In the genomic region with DNA sequence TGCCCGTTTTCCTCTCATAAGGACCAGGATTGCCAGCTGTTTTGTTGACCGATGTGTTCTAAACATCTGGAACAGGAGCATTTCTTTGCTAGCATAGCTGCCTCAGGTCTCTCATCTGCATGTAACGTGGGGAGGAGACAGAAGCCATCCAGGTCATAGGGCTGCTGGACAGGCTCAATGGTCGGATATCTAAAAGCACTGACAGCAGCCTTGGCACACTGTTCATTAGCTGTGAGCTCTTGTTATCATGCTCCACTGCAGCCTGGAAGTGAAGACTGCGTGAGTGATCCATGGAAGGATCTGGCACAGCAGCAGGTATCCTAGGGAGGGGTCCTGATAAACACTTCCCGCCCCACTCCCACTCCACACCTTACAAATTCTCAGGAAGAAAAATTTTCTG, we compare ENCODE assay signal across 23 cellular contexts.
DNase-seq lines count a peak whose midpoint lies in the region; ATAC-seq and TF ChIP-seq lines count a peak whose summit lies in the region.
"Had no signal": no experiment of that assay in that cellular context is flagged by ENCODE, and none has a peak within 500 bp of the region (broad histone marks: within the 10 kb centered on the region; RNA-seq: fewer than 3 reads in every experiment).

No MANE protein-coding gene starts in this region.

- no peaks in the 10 kb centered on the region for H3K9me3 ChIP-seq in right cardiac atrium (ENCODE audit: control insufficient read depth, low read length)

- ATAC-seq in Right ventricle myocardium inferior (peak; percentile 83), right cardiac atrium (no peak), SK-N-SH treated with all-trans-retinoic acid at 6 μM for 48 hours (no peak; the same call in 2 of the 3 replicates), HG03095 (IDR thresholded peaks at IDR 0.05; ENCODE audit: unreplicated experiment) (no peak)
- ATAC-seq: CD8-positive, alpha-beta T cell; GM23338; HCT116 had no signal

- TF ChIP-seq CTCF in glutamatergic neuron (IDR thresholded peaks at IDR 0.05; ENCODE audit: partially characterized antibody, unreplicated experiment) (no peak), type B pancreatic cell (conservative IDR thresholded peaks at IDR 0.05) (no peak)

- H3K9me3 Mint-ChIP-seq in glutamatergic neuron (ENCODE audit: unreplicated experiment) (no peaks in the 10 kb centered on the region), type B pancreatic cell (no peaks in the 10 kb centered on the region)
- H3K9me3 Mint-ChIP-seq: CD8-positive, alpha-beta T cell; GM23338 had no signal

- H3K4me3 Mint-ChIP-seq in glutamatergic neuron (ENCODE audit: unreplicated experiment) (peak overlapping the region; percentile 26), type B pancreatic cell (no peak overlapping the region)
- H3K4me3 Mint-ChIP-seq: CD8-positive, alpha-beta T cell; GM23338 had no signal

- no peak overlapping the region for H3K27ac ChIP-seq in right cardiac atrium (ENCODE audit: low read length)
- H3K27ac ChIP-seq: 22Rv1, SK-N-MC had no signal

- no peaks in the 10 kb centered on the region for H3K27me3 ChIP-seq in right cardiac atrium (ENCODE audit: control insufficient read depth, insufficient read depth)

- H3K27ac Mint-ChIP-seq in glutamatergic neuron (ENCODE audit: unreplicated experiment) (peak overlapping the region; percentile 2), type B pancreatic cell (peak overlapping the region; percentile 67)
- H3K27ac Mint-ChIP-seq: CD8-positive, alpha-beta T cell; GM23338 had no signal

- H3K4me1 Mint-ChIP-seq in glutamatergic neuron (ENCODE audit: low read depth, unreplicated experiment) = peaks cover 30% of the 10 kb centered on the region
- peaks cover 31% of the 10 kb centered on the region for H3K4me1 Mint-ChIP-seq in type B pancreatic cell (ENCODE audit: unreplicated experiment)

- peaks cover 5% of the 10 kb centered on the region for H3K27me3 Mint-ChIP-seq in glutamatergic neuron (ENCODE audit: unreplicated experiment)
- peaks cover 7% of the 10 kb centered on the region for H3K27me3 Mint-ChIP-seq in type B pancreatic cell

- DNase-seq in Right ventricle myocardium inferior (ENCODE audit: missing footprints) (no peak), right cardiac atrium (no peak), glutamatergic neuron (no peak), type B pancreatic cell (ENCODE audit: extremely low spot score, unreplicated experiment) (no peak), NCI-H2227 (lab: John Stamatoyannopoulos, UW; ENCODE audit: unreplicated experiment) (no peak), HuH-7 (ENCODE audit: low spot score) (no peak)
- DNase-seq: C1 segment of cervical spinal cord; CD8-positive, alpha-beta T cell; DMS153; KG1; NCI-H1092 treated with DMSO at 0.1 percent for 48 hours; NCI-H1436 treated with DMSO at 0.1 percent for 48 hours; NCI-H2029; NCI-H226; NCI-H510A treated with DMSO at 0.1 percent for 48 hours; OCI-M1; SHP77 had no signal

- no peak overlapping the region for H3K4me3 ChIP-seq in right cardiac atrium (ENCODE audit: low read length)
- H3K4me3 ChIP-seq: GM23338, SK-N-MC had no signal

- intact Hi-C loops in Right ventricle myocardium inferior (cut with DNase I) (no loop called here), right cardiac atrium (cut with DNase I) (no loop called here)

- no peaks in the 10 kb centered on the region for H3K4me1 ChIP-seq in right cardiac atrium (ENCODE audit: control insufficient read depth, insufficient read depth, low read length)

- 56% methylated on average over 6 of the region's 6 CpGs for whole genome bisulfite sequencing in right cardiac atrium

- H3K36me3 Mint-ChIP-seq in glutamatergic neuron (ENCODE audit: unreplicated experiment) = no peaks in the 10 kb centered on the region
- H3K36me3 Mint-ChIP-seq in type B pancreatic cell = no peaks in the 10 kb centered on the region
- H3K36me3 Mint-ChIP-seq: CD8-positive, alpha-beta T cell had no signal

TF ChIP-seq in SK-N-SH treated with all-trans-retinoic acid at 6 μM for 48 hours, 23 proteins besides CTCF, POLR2A, EP300 and RAD21:
- 0 out of 2 replicates have a peak, but pooled peaks have one; percentile 25 for TF ChIP-seq TCF4 (CRISPR knock-in tag; IDR thresholded peaks at IDR 0.05; ENCODE audit: borderline replicate concordance)
- no peak for TF ChIP-seq GLIS3 (CRISPR knock-in tag; IDR thresholded peaks at IDR 0.05)
- no peak for TF ChIP-seq ZFP3 (CRISPR knock-in tag; IDR thresholded peaks at IDR 0.05)
- TF ChIP-seq, protein P1, sequence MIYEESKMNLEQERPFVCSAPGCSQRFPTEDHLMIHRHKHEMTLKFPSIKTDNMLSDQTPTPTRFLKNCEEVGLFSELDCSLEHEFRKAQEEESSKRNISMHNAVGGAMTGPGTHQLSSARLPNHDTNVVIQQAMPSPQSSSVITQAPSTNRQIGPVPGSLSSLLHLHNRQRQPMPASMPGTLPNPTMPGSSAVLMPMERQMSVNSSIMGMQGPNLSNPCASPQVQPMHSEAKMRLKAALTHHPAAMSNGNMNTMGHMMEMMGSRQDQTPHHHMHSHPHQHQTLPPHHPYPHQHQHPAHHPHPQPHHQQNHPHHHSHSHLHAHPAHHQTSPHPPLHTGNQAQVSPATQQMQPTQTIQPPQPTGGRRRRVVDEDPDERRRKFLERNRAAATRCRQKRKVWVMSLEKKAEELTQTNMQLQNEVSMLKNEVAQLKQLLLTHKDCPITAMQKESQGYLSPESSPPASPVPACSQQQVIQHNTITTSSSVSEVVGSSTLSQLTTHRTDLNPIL (CRISPR knock-in tag; IDR thresholded peaks at IDR 0.05; ENCODE audit: low read depth) = no peak
- no peak for TF ChIP-seq ISL1 (CRISPR knock-in tag; IDR thresholded peaks at IDR 0.05)
- TF ChIP-seq ZNF8 (CRISPR knock-in tag; IDR thresholded peaks at IDR 0.05) = no peak
